8 cellular contexts compared by ENCODE assay signal in genomic region chr9:134406366-134407122, GRCh38.
DNase-seq lines count a peak whose midpoint lies in the region; ATAC-seq, FAIRE-seq and TF ChIP-seq lines count a peak whose summit lies in the region.

No MANE protein-coding gene starts in this region.

- H3K4me1 ChIP-seq in skeletal muscle tissue (ENCODE audit: control insufficient read depth in 3 of 3, insufficient read depth in 3 of 3, low read length in 3 of 3), result peaks cover 94 to 97% (median 97%) of the 10 kb centered on the region in 3 donors

- DNase-seq in GM12892 (ENCODE audit: insufficient read length), result no peak
- no peak for DNase-seq in RWPE1 (ENCODE audit: low spot score)
- peak; percentile 34 for DNase-seq in fibroblast of peridontal ligament (ENCODE audit: extremely low read depth)
- no peak for DNase-seq in SKM-1 treated with dmso at 0.1 percent for 144 hours (lab: John Stamatoyannopoulos, UW; ENCODE audit: unreplicated experiment)
- DNase-seq in NCI-H345 treated with DMSO at 0.1 percent for 48 hours (lab: John Stamatoyannopoulos, UW; ENCODE audit: unreplicated experiment), result no peak
- DNase-seq in NCI-H2081 (lab: John Stamatoyannopoulos, UW), result no peak

- TF ChIP-seq POLR2A in GM12892 (IDR thresholded peaks at IDR 0.05; ENCODE audit: low read depth, low read length), result no peak

- TF ChIP-seq CTCF in RWPE1 (conservative IDR thresholded peaks at IDR 0.05; ENCODE audit: low read depth), result no peak

- H3K9me3 ChIP-seq in skeletal muscle tissue (ENCODE audit: control insufficient read depth in 3 of 3, low read length in 3 of 3), result no peaks in the 10 kb centered on the region

- ATAC-seq in HG03565 (IDR thresholded peaks at IDR 0.05; ENCODE audit: unreplicated experiment), result no peak

- CTCF ChIA-PET in RWPE1 (lab: Yijun Ruan, JAX), result interaction anchor here (0.5 to 1.1 kb wide), 4 partner anchors 18 to 279 kb away, joined by 3 to 4 read pairs (median 3); no protein-coding TSS in a partner anchor

- POLR2A ChIA-PET in RWPE1 (lab: Yijun Ruan, JAX; ENCODE audit: low non-redundant PET), result interaction anchor here (0.9 kb wide), 1 partner anchor 27 kb away, joined by 4 read pairs; no protein-coding TSS in a partner anchor

- peak; percentile 51 for FAIRE-seq in GM12892 (lab: Jason Lieb, UNC)

- no peaks in the 10 kb centered on the region for H3K27me3 ChIP-seq in skeletal muscle tissue (ENCODE audit: control insufficient read depth in 3 of 3, insufficient read depth in 3 of 3, low read length in 3 of 3)

- H3K4me3 ChIP-seq in skeletal muscle tissue (ENCODE audit: low read length in 3 of 3), result peak overlapping the region; percentile 70 to 78 (median 77)

- H3K36me3 ChIP-seq in skeletal muscle tissue (ENCODE audit: control insufficient read depth in 3 of 3, insufficient read depth in 3 of 3, low read length in 3 of 3), result peaks cover 0 to 8% (median 5%) of the 10 kb centered on the region in 3 donors

- peak overlapping the region; percentile 73 to 91 (median 84) for H3K9ac ChIP-seq in skeletal muscle tissue (ENCODE audit: low read depth in 1 of 3, low read length in 3 of 3)

- H3K27ac ChIP-seq in RWPE1 (peak overlapping the region; percentile 97), skeletal muscle tissue (ENCODE audit: low read depth, low read length) (peak overlapping the region; percentile 91)
